In genomic region chrX:136201601-136202000, GRCh38 we compare ENCODE assay signal across 17 cellular contexts. TPM values are rescaled to one million over a fixed set of nuclear protein-coding genes. Genes with fewer than 3 reads are reported as not detected.
A peak's percentile ranks its signal among the peaks of the same experiment; 100 is the strongest.
DNase-seq lines count a peak whose midpoint lies in the region; ATAC-seq and TF ChIP-seq lines count a peak whose summit lies in the region.
"Had no signal": no experiment of that assay in that cellular context is flagged by ENCODE, and none has a peak within 500 bp of the region (broad histone marks: within the 10 kb centered on the region; RNA-seq: fewer than 3 reads in every experiment).

No MANE protein-coding gene starts in this region.

- no peak for ATAC-seq in thoracic aorta (ENCODE audit: insufficient number of reproducible peaks, low FRiP score, low read depth)

- H3K4me3 Mint-ChIP-seq in HFFc6: peak overlapping the region; percentile 78; the same call in 1 of the 2 replicates
- no peak overlapping the region for H3K4me3 Mint-ChIP-seq in osteocyte (ENCODE audit: unreplicated experiment)
- no peak overlapping the region for H3K4me3 Mint-ChIP-seq in type B pancreatic cell
- H3K4me3 Mint-ChIP-seq: CD8-positive, alpha-beta memory T cell had no signal

- no peaks in the 10 kb centered on the region for H3K9me3 Mint-ChIP-seq in HFFc6
- peaks cover 6% of the 10 kb centered on the region for H3K9me3 Mint-ChIP-seq in osteocyte (ENCODE audit: unreplicated experiment)
- H3K9me3 Mint-ChIP-seq in type B pancreatic cell: peaks cover 4% of the 10 kb centered on the region
- H3K9me3 Mint-ChIP-seq: CD8-positive, alpha-beta memory T cell had no signal

- H3K27ac Mint-ChIP-seq in HFFc6: peak overlapping the region; percentile 73
- peak overlapping the region; percentile 93 for H3K27ac Mint-ChIP-seq in osteocyte (ENCODE audit: unreplicated experiment)
- H3K27ac Mint-ChIP-seq in type B pancreatic cell: no peak overlapping the region

- peak overlapping the region; percentile 79 to 82 for H3K27ac ChIP-seq in thoracic aorta
- H3K27ac ChIP-seq: KMS-11 had no signal

- H3K9me3 ChIP-seq in adipocyte (ENCODE audit: control insufficient read depth, low read length) (no peaks in the 10 kb centered on the region), thoracic aorta (no peaks in the 10 kb centered on the region)
- H3K9me3 ChIP-seq: BE2C had no signal

- H3K27me3 Mint-ChIP-seq in HFFc6 (ENCODE audit: insufficient read depth) (no peaks in the 10 kb centered on the region; the same call in 1 of the 2 replicates), osteocyte (ENCODE audit: unreplicated experiment) (no peaks in the 10 kb centered on the region), type B pancreatic cell (no peaks in the 10 kb centered on the region)

- H3K4me1 Mint-ChIP-seq in HFFc6 (ENCODE audit: low read depth) (peaks cover 74% of the 10 kb centered on the region), osteocyte (ENCODE audit: unreplicated experiment) (peaks cover 91% of the 10 kb centered on the region), type B pancreatic cell (ENCODE audit: unreplicated experiment) (peaks cover 10% of the 10 kb centered on the region)

- POLR2A ChIA-PET in GM10248 (lab: Yijun Ruan, JAX): no interaction called here

- H3K36me3 Mint-ChIP-seq in HFFc6 (ENCODE audit: low read depth) (peaks cover 31% of the 10 kb centered on the region), osteocyte (ENCODE audit: unreplicated experiment) (peaks cover 16% of the 10 kb centered on the region), type B pancreatic cell (no peaks in the 10 kb centered on the region)

- no peak for TF ChIP-seq CTCF in HFFc6 (IDR thresholded peaks at IDR 0.05)
- no peak for TF ChIP-seq CTCF in osteocyte (IDR thresholded peaks at IDR 0.05)
- TF ChIP-seq CTCF in thoracic aorta (IDR thresholded peaks at IDR 0.05): no peak
- no peak for TF ChIP-seq CTCF in type B pancreatic cell (conservative IDR thresholded peaks at IDR 0.05)
- TF ChIP-seq CTCF in GM10248 (IDR thresholded peaks at IDR 0.05; ENCODE audit: control extremely low read depth, extremely low read depth, low read depth, missing control alignments): no peak

- H3K9ac ChIP-seq in adipocyte (ENCODE audit: low read length): peak overlapping the region; percentile 59
- H3K9ac ChIP-seq: KMS-11 had no signal

- DNase-seq in HFFc6: no peak
- no peak for DNase-seq in adipocyte (ENCODE audit: low read depth)
- no peak for DNase-seq in osteocyte (ENCODE audit: extremely low spot score, unreplicated experiment)
- DNase-seq in thoracic aorta (ENCODE audit: low spot score): no peak
- no peak for DNase-seq in activated naive CD4-positive, alpha-beta T cell treated with Interleukin-2 at 50 U/mL for 16 hours
- no peak for DNase-seq in type B pancreatic cell (ENCODE audit: extremely low spot score, unreplicated experiment)
- DNase-seq in GM10248 (ENCODE audit: extremely low spot score): no peak
- DNase-seq: BE2C; CD8-positive, alpha-beta memory T cell; DND-41; GDM1; MM.1S; NCI-H1105; NCI-H2029; NCI-H510A treated with DMSO at 0.1 percent for 48 hours; SIG-M5 had no signal

- H3K27me3 ChIP-seq in adipocyte (replicated peaks; ENCODE audit: control insufficient read depth, insufficient read depth, low read length) (no peaks in the 10 kb centered on the region), thoracic aorta (replicated peaks; ENCODE audit: insufficient read depth) (no peaks in the 10 kb centered on the region)
- H3K27me3 ChIP-seq: BE2C had no signal

- CTCF ChIA-PET in GM10248 (lab: Yijun Ruan, JAX): interaction anchor here (0.9 to 1.1 kb wide), 2 partner anchors 13 to 173 kb away, joined by 3 to 4 read pairs; no protein-coding TSS in a partner anchor

- H3K36me3 ChIP-seq in adipocyte (ENCODE audit: control insufficient read depth, insufficient read depth, low read length, severe bottlenecking) (peaks cover 6% of the 10 kb centered on the region), thoracic aorta (peaks cover 3% of the 10 kb centered on the region)
- H3K36me3 ChIP-seq: BE2C had no signal

- H3K4me3 ChIP-seq in adipocyte (ENCODE audit: low read length) (no peak overlapping the region), thoracic aorta (peak overlapping the region; percentile 67)

- peaks cover 67% of the 10 kb centered on the region for H3K4me1 ChIP-seq in adipocyte (ENCODE audit: control insufficient read depth, insufficient read depth, low read length)
- H3K4me1 ChIP-seq in thoracic aorta (ENCODE audit: control insufficient read depth in 1 of 2, low read depth in 2 of 2): peaks cover 21 to 70% of the 10 kb centered on the region in 2 donors
- H3K4me1 ChIP-seq: BE2C had no signal

RNA-seq across cellular contexts. Expression of gene MAP7D3, which starts 49.6 kb away (rescaled TPM):
- total RNA-seq in HFFc6 (2021; fragmentation: NEBNext Ultra II Directional; extraction: Animal tissue kit (Norgen Biotek cat#: 25700)): 10 to 100 TPM; 26.9 to 30.5 (median 28.7) TPM
- total RNA-seq in osteocyte: 84.7 and 87.4 TPM in 2 replicates
- 10 to 100 TPM; 41.6 to 44.5 TPM for total RNA-seq in thoracic aorta
- total RNA-seq in type B pancreatic cell (ENCODE audit: low replicate concordance): 7.3 and 10.3 TPM in 2 replicates

RNA-seq across cellular contexts. Expression of gene FHL1, which starts 54.3 kb away (rescaled TPM):
- 100 to 1,000 TPM; 409 to 808 (median 455) TPM for total RNA-seq in HFFc6 (2021; fragmentation: NEBNext Ultra II Directional; extraction: Animal tissue kit (Norgen Biotek cat#: 25700))
- total RNA-seq in osteocyte (1,613 and 1,725 TPM in 2 replicates), thoracic aorta (1,000 to 10,000 TPM; 1,134 to 3,147 TPM), type B pancreatic cell (ENCODE audit: low replicate concordance) (4.4 and 55.3 TPM in 2 replicates)
